ENCODE assay signal across 16 cellular contexts in the genomic region with DNA sequence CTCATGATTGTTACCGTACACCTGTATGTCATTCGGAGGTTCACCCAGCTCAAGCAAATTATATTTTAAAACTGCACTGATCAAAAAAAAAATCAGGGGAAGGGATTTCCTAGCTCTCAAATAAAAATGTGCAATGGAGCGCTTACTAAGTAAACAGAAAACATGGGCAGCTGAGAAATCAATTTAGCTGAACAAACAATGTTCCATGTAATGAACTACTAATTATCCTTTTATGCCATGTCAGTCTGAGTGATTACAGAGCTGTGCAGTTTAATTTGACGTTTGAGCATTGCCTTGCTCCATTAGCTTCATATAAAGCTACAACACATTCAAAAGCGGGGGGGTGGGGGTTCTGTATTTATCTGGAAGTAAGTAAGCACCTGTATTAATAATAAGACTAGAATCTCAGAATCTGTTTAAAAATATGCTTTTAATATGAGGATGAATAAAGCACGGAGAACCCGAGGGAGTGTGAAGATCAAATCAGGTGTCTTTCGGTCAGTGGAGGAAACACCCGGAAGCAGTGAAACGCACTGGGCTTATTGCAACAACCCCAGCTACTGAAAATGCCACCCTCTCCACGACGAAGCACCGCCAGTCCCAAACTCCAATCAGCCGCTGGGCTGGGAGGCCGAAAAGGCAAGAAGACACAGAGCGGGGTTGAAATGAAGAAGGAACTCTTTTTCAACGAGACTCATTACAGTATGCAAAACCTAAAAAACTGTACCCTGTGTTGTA.
DNase-seq lines count a peak whose midpoint lies in the region; ATAC-seq and TF ChIP-seq lines count a peak whose summit lies in the region.
"Had no signal": no experiment of that assay in that cellular context is flagged by ENCODE, and none has a peak within 500 bp of the region (broad histone marks: within the 10 kb centered on the region; RNA-seq: fewer than 3 reads in every experiment).

No MANE protein-coding gene starts in this region.

- no peaks in the 10 kb centered on the region for H3K4me1 Mint-ChIP-seq in osteocyte (ENCODE audit: unreplicated experiment)
- H3K4me1 Mint-ChIP-seq in activated T-helper 1 cell treated with anti-CD3 and anti-CD28 coated beads, Interleukin-12 subunit alpha, Interleukin-12 subunit beta, Interleukin-2, Interleukin-4 antibody, amounts not matched to agents 30 ng/mL and 10 ng/mL and 1 ng/mL, durations not matched to agents 14 hours and 24 hours and 36 hours (ENCODE audit: low read depth), result no peaks in the 10 kb centered on the region
- H3K4me1 Mint-ChIP-seq: activated T-helper 17 cell treated with anti-CD3 and anti-CD28 coated beads, Interleukin-2, amount 50 U/mL, for 72 hours had no signal

- intact Hi-C loops in activated T-helper 1 cell treated with anti-CD3 and anti-CD28 coated beads, Interleukin-12 subunit alpha, Interleukin-12 subunit beta, Interleukin-2, Interleukin-4 antibody, amounts not matched to agents 30 ng/mL and 10 ng/mL and 1 ng/mL, durations not matched to agents 14 hours and 24 hours and 36 hours (cut with micrococcal nuclease), result no loop called here

- H3K27me3 Mint-ChIP-seq in osteocyte (ENCODE audit: unreplicated experiment), result peaks cover 20% of the 10 kb centered on the region
- no peaks in the 10 kb centered on the region for H3K27me3 Mint-ChIP-seq in activated T-helper 1 cell treated with anti-CD3 and anti-CD28 coated beads, Interleukin-12 subunit alpha, Interleukin-12 subunit beta, Interleukin-2, Interleukin-4 antibody, amounts not matched to agents 30 ng/mL and 10 ng/mL and 1 ng/mL, durations not matched to agents 14 hours and 24 hours and 36 hours (ENCODE audit: insufficient read depth)

- no peak for TF ChIP-seq CTCF in osteocyte (IDR thresholded peaks at IDR 0.05)

- peaks cover under 1% of the 10 kb centered on the region for H3K9me3 Mint-ChIP-seq in osteocyte (ENCODE audit: unreplicated experiment)
- no peaks in the 10 kb centered on the region for H3K9me3 Mint-ChIP-seq in activated T-helper 1 cell treated with anti-CD3 and anti-CD28 coated beads, Interleukin-12 subunit alpha, Interleukin-12 subunit beta, Interleukin-2, Interleukin-4 antibody, amounts not matched to agents 30 ng/mL and 10 ng/mL and 1 ng/mL, durations not matched to agents 14 hours and 24 hours and 36 hours
- H3K9me3 Mint-ChIP-seq: activated T-helper 17 cell treated with anti-CD3 and anti-CD28 coated beads, Interleukin-2, amount 50 U/mL, for 72 hours had no signal

- DNase-seq in DMS153 (lab: John Stamatoyannopoulos, UW) (peak; percentile 89), NCI-H146 (lab: John Stamatoyannopoulos, UW) (peak; percentile 98), NCI-H2227 treated with DMSO at 0.1 percent for 48 hours (lab: John Stamatoyannopoulos, UW) (peak; percentile 40), epithelial cell of prostate (ENCODE audit: low read depth, low spot score) (no peak), osteocyte (ENCODE audit: extremely low spot score, unreplicated experiment) (no peak)
- DNase-seq in stimulated activated CD4-positive, alpha-beta T cell treated with anti-CD3 and anti-CD28 coated beads, Interleukin-2, amount 100 ng/mL, for 24 hours, result no peak
- DNase-seq in activated T-helper 1 cell treated with anti-CD3 and anti-CD28 coated beads, Interleukin-12 subunit alpha, Interleukin-12 subunit beta, Interleukin-2, Interleukin-4 antibody, amounts not matched to agents 30 ng/mL and 10 ng/mL and 1 ng/mL, durations not matched to agents 14 hours and 24 hours and 36 hours (ENCODE audit: low spot score), result no peak
- DNase-seq: activated CD4-positive, alpha-beta T cell treated with anti-CD3 and anti-CD28 coated beads, Interleukin-2, amount 50 U/mL, for 48 hours; amygdala; erythroblast; islet precursor cell; mesendoderm; sigmoid colon had no signal

- no peak for ATAC-seq in HG03342 (IDR thresholded peaks at IDR 0.05; ENCODE audit: unreplicated experiment)
- ATAC-seq: activated T-helper 17 cell treated with anti-CD3 and anti-CD28 coated beads, Interleukin-2, amount 50 U/mL, for 72 hours had no signal

- no peak overlapping the region for H3K4me3 Mint-ChIP-seq in osteocyte (ENCODE audit: unreplicated experiment)
- no peak overlapping the region for H3K4me3 Mint-ChIP-seq in activated T-helper 1 cell treated with anti-CD3 and anti-CD28 coated beads, Interleukin-12 subunit alpha, Interleukin-12 subunit beta, Interleukin-2, Interleukin-4 antibody, amounts not matched to agents 30 ng/mL and 10 ng/mL and 1 ng/mL, durations not matched to agents 14 hours and 24 hours and 36 hours
- H3K4me3 Mint-ChIP-seq: activated T-helper 17 cell treated with anti-CD3 and anti-CD28 coated beads, Interleukin-2, amount 50 U/mL, for 72 hours had no signal

- H3K27ac Mint-ChIP-seq in osteocyte (ENCODE audit: unreplicated experiment), result no peak overlapping the region
- no peak overlapping the region for H3K27ac Mint-ChIP-seq in activated T-helper 1 cell treated with anti-CD3 and anti-CD28 coated beads, Interleukin-12 subunit alpha, Interleukin-12 subunit beta, Interleukin-2, Interleukin-4 antibody, amounts not matched to agents 30 ng/mL and 10 ng/mL and 1 ng/mL, durations not matched to agents 14 hours and 24 hours and 36 hours
- H3K27ac Mint-ChIP-seq: activated T-helper 17 cell treated with anti-CD3 and anti-CD28 coated beads, Interleukin-2, amount 50 U/mL, for 72 hours had no signal

- peak overlapping the region; percentile 65 for H3K27ac ChIP-seq in epithelial cell of prostate
- H3K27ac ChIP-seq: sigmoid colon, tibial nerve had no signal

- H3K36me3 Mint-ChIP-seq in osteocyte (ENCODE audit: unreplicated experiment), result no peaks in the 10 kb centered on the region
- H3K36me3 Mint-ChIP-seq in activated T-helper 1 cell treated with anti-CD3 and anti-CD28 coated beads, Interleukin-12 subunit alpha, Interleukin-12 subunit beta, Interleukin-2, Interleukin-4 antibody, amounts not matched to agents 30 ng/mL and 10 ng/mL and 1 ng/mL, durations not matched to agents 14 hours and 24 hours and 36 hours (ENCODE audit: low read depth), result no peaks in the 10 kb centered on the region

Comparison
In these comparisons a context has a peak if more than half of its experiments do, and no peak if none do; other contexts are left out.
1. DNase-seq: peak in DMS153 (single experiment), NCI-H146 (single experiment) and NCI-H2227 treated with DMSO at 0.1 percent for 48 hours (single experiment); none in epithelial cell of prostate (single experiment), osteocyte (single experiment), stimulated activated CD4-positive, alpha-beta T cell treated with anti-CD3 and anti-CD28 coated beads, Interleukin-2, amount 100 ng/mL, for 24 hours (0 of 2) and activated T-helper 1 cell treated with anti-CD3 and anti-CD28 coated beads, Interleukin-12 subunit alpha, Interleukin-12 subunit beta, Interleukin-2, Interleukin-4 antibody, amounts not matched to agents 30 ng/mL and 10 ng/mL and 1 ng/mL, durations not matched to agents 14 hours and 24 hours and 36 hours (single experiment).